9 cellular contexts compared by ENCODE assay signal in genomic region chr12:106868982-106869381, GRCh38.
"Had no signal": no experiment of that assay in that cellular context is flagged by ENCODE, and none has a peak within 500 bp of the region (broad histone marks: within the 10 kb centered on the region; RNA-seq: fewer than 3 reads in every experiment).

No MANE protein-coding gene starts in this region.

- FAIRE-seq: HTR-8/SVneo had no signal

- DNase-seq: GM23248, GOT3, H7, HFFc6, Kasumi-1, KG1 had no signal

- H3K4me3 ChIP-seq: GM23248, HAP-1 had no signal

- H2AFZ ChIP-seq: GM23248 had no signal

- H3K27ac ChIP-seq: GM23248 had no signal

- H3K9ac ChIP-seq: GM23248 had no signal

- H3K36me3 ChIP-seq: HAP-1 had no signal

- H3K9me3 ChIP-seq: HAP-1 had no signal

- ATAC-seq: HCT116 had no signal
